Comparison of ENCODE assay signal across 1 cellular context in genomic region chr2:177754476-177754873, GRCh38.
TF ChIP-seq lines count a peak whose summit lies in the region.

No MANE protein-coding gene starts in this region.

TF ChIP-seq in K562, 482 proteins besides CTCF, POLR2A, EP300 and RAD21 (continued from another document and continues in another):
- no peak for TF ChIP-seq GMEB1 (CRISPR knock-in tag; IDR thresholded peaks at IDR 0.05)
- TF ChIP-seq ZBTB40 (IDR thresholded peaks at IDR 0.05) = peak; percentile 33; the same call in 1 of the 2 replicates
- TF ChIP-seq ZBTB40 (CRISPR knock-in tag; IDR thresholded peaks at IDR 0.05) = no peak
- TF ChIP-seq RBM39 (optimal IDR thresholded peaks at IDR 0.05; ENCODE audit: low read depth, low read length) = no peak
- no peak; the same call in 1 of the 2 replicates for TF ChIP-seq DEAF1 (CRISPR knock-in tag; IDR thresholded peaks at IDR 0.05)
- TF ChIP-seq ZC3H4 (CRISPR knock-in tag; IDR thresholded peaks at IDR 0.05; ENCODE audit: borderline replicate concordance) = no peak
- TF ChIP-seq NR2C1 (IDR thresholded peaks at IDR 0.05) = no peak
- TF ChIP-seq NR2C1 (tag; IDR thresholded peaks at IDR 0.05) = no peak
- TF ChIP-seq CREM (IDR thresholded peaks at IDR 0.05; ENCODE audit: low read depth) = peak; percentile 14; the same call in 1 of the 2 replicates
- TF ChIP-seq BCL6 (CRISPR knock-in tag; IDR thresholded peaks at IDR 0.05) = no peak
- TF ChIP-seq PTTG1 (tag; IDR thresholded peaks at IDR 0.05; ENCODE audit: low read depth) = no peak
- TF ChIP-seq PHF21A (IDR thresholded peaks at IDR 0.05; ENCODE audit: borderline replicate concordance, low read depth) = no peak
- peak; percentile 15 for TF ChIP-seq MEIS2 (IDR thresholded peaks at IDR 0.05; ENCODE audit: partially characterized antibody)
- no peak for TF ChIP-seq RBM15 (IDR thresholded peaks at IDR 0.05; ENCODE audit: insufficient read depth, low read length)
- TF ChIP-seq HNRNPL (IDR thresholded peaks at IDR 0.05; ENCODE audit: low read depth, low read length) = no peak
- TF ChIP-seq ZNF79 (CRISPR knock-in tag; IDR thresholded peaks at IDR 0.05; ENCODE audit: low read depth) = no peak
- no peak for TF ChIP-seq KAT7 (CRISPR knock-in tag; IDR thresholded peaks at IDR 0.05; ENCODE audit: borderline replicate concordance)
- no peak for TF ChIP-seq ARID3A (IDR thresholded peaks at IDR 0.05; ENCODE audit: borderline replicate concordance, low read depth, low read length)
- TF ChIP-seq ZNF184 (CRISPR knock-in tag; IDR thresholded peaks at IDR 0.05) = no peak
- TF ChIP-seq FOS (IDR thresholded peaks at IDR 0.05; ENCODE audit: extremely low read depth, insufficient read length) = no peak
- TF ChIP-seq POLR2G (IDR thresholded peaks at IDR 0.05; ENCODE audit: low read depth, low read length) = no peak
- TF ChIP-seq TEAD1 (CRISPR knock-in tag; IDR thresholded peaks at IDR 0.05) = peak in 1 of 2 experiments; percentile 56; a peak in 1 of 4 replicates
- TF ChIP-seq UBTF (IDR thresholded peaks at IDR 0.05; ENCODE audit: borderline replicate concordance in 1 of 2, low read depth in 2 of 2, low read length in 2 of 2) = no peak
- TF ChIP-seq TSC22D4 (tag; IDR thresholded peaks at IDR 0.05) = no peak
- no peak for TF ChIP-seq ATF3 (IDR thresholded peaks at IDR 0.05)
- TF ChIP-seq ATF3 (CRISPR knock-in tag; conservative IDR thresholded peaks at IDR 0.05) = no peak
- TF ChIP-seq HMBOX1 (IDR thresholded peaks at IDR 0.05) = peak; percentile 66
- TF ChIP-seq ATF7 (IDR thresholded peaks at IDR 0.05) = no peak
- no peak for TF ChIP-seq CHD4 (IDR thresholded peaks at IDR 0.05; ENCODE audit: insufficient read depth, insufficient replicate concordance, low read depth, low read length, poor library complexity, severe bottlenecking)
- TF ChIP-seq E2F1 (CRISPR knock-in tag; IDR thresholded peaks at IDR 0.05) = no peak
- no peak for TF ChIP-seq BRF1 (IDR thresholded peaks at IDR 0.05; ENCODE audit: borderline replicate concordance, extremely low read depth, insufficient read length)
- no peak; the same call in 1 of the 2 replicates for TF ChIP-seq NBN (IDR thresholded peaks at IDR 0.05; ENCODE audit: low read depth)
- TF ChIP-seq KLF16 (IDR thresholded peaks at IDR 0.05) = peak; percentile 17; the same call in 1 of the 2 replicates
- 0 out of 2 replicates have a peak, but pooled peaks have one; percentile 26 for TF ChIP-seq ZNF589 (CRISPR knock-in tag; IDR thresholded peaks at IDR 0.05; ENCODE audit: low read depth)
- TF ChIP-seq ARID1B (IDR thresholded peaks at IDR 0.05) = peak; percentile 23; the same call in 1 of the 2 replicates
- TF ChIP-seq FOXO4 (CRISPR knock-in tag; IDR thresholded peaks at IDR 0.05) = no peak
- TF ChIP-seq NR1H2 (CRISPR knock-in tag; IDR thresholded peaks at IDR 0.05) = no peak
